Comparison of ENCODE assay signal across 17 cellular contexts in the genomic region with DNA sequence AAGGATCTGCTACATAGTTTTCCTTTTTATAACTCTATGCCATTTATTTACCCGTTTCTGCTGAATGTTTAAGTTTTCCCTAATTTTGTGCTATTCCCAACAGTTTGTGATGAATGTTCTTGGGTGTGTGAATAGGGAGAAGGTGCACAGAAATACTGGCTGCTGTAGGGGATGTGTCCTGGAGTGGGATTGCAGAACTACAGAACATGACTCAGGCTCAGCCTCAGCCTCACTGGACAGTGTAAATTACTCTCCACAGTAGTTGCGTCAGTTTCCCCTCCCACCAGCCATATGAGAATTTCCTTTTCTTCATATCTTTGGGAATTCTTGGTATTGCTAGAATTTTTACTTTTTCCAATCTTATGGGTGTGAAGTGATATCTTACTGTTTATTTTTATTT. TPM values are rescaled to one million over a fixed set of nuclear protein-coding genes. Genes with fewer than 3 reads are reported as not detected.
DNase-seq lines count a peak whose midpoint lies in the region; ATAC-seq and TF ChIP-seq lines count a peak whose summit lies in the region.
"Had no signal": no experiment of that assay in that cellular context is flagged by ENCODE, and none has a peak within 500 bp of the region (broad histone marks: within the 10 kb centered on the region; RNA-seq: fewer than 3 reads in every experiment).

No MANE protein-coding gene starts in this region.

- H3K9ac ChIP-seq in neuronal stem cell (ENCODE audit: low read depth, low read length, poor library complexity) = no peak overlapping the region
- H3K9ac ChIP-seq: BLaER1 had no signal

- no peak overlapping the region for H3K18ac ChIP-seq in neuronal stem cell (ENCODE audit: low read length)

- H3K14ac ChIP-seq in neuronal stem cell (ENCODE audit: low read length) = no peak overlapping the region

- H4K20me1 ChIP-seq in hepatocyte (ENCODE audit: insufficient read depth, poor library complexity, severe bottlenecking) = no peaks in the 10 kb centered on the region

- no peak overlapping the region for H2BK12ac ChIP-seq in neuronal stem cell (ENCODE audit: low read length)

- H3K27ac ChIP-seq in HL-60 (replicated peaks) = peak overlapping the region; percentile 62
- H3K27ac ChIP-seq in hepatocyte = peak overlapping the region; percentile 49
- H3K27ac ChIP-seq in neuronal stem cell (replicated peaks; ENCODE audit: low read length) = no peak overlapping the region
- H3K27ac ChIP-seq: BLaER1, left ventricle myocardium inferior, thoracic aorta had no signal

- H3K9me3 ChIP-seq in hepatocyte (ENCODE audit: low read depth) (no peaks in the 10 kb centered on the region), neuronal stem cell (replicated peaks in 1 of 2; ENCODE audit: control insufficient read depth in 2 of 2, insufficient read depth in 1 of 2, low read depth in 1 of 2, low read length in 2 of 2) (peaks cover 0 to 4% of the 10 kb centered on the region in 2 donors)
- H3K9me3 ChIP-seq: BLaER1, left ventricle myocardium inferior, thoracic aorta had no signal

- H3K4me1 ChIP-seq in hepatocyte (ENCODE audit: insufficient read depth) (peaks cover 5% of the 10 kb centered on the region), neuronal stem cell (ENCODE audit: control insufficient read depth in 2 of 2, insufficient read depth in 1 of 2, low read depth in 1 of 2, low read length in 2 of 2) (peaks cover 11 to 27% of the 10 kb centered on the region in 2 donors)

- H3K4ac ChIP-seq in neuronal stem cell (ENCODE audit: low read length) = no peak overlapping the region

- no peak overlapping the region for H2BK120ac ChIP-seq in neuronal stem cell (ENCODE audit: low read depth, low read length)

- no peaks in the 10 kb centered on the region for H3K79me2 ChIP-seq in hepatocyte

- no peak overlapping the region for H4K91ac ChIP-seq in neuronal stem cell (ENCODE audit: low read depth, low read length, poor library complexity)

- no peak overlapping the region for H2AFZ ChIP-seq in hepatocyte
- H2AFZ ChIP-seq in neuronal stem cell (ENCODE audit: low read length) = no peak overlapping the region

- no peak overlapping the region for H2AK5ac ChIP-seq in neuronal stem cell (ENCODE audit: low read depth, low read length)

- H3K23ac ChIP-seq in neuronal stem cell (ENCODE audit: low read depth, low read length, poor library complexity) = no peak overlapping the region

- H3K4me2 ChIP-seq in hepatocyte = peak overlapping the region; percentile 7
- no peak overlapping the region for H3K4me2 ChIP-seq in neuronal stem cell (ENCODE audit: insufficient read depth, low read length, poor library complexity, severe bottlenecking)
- H3K4me2 ChIP-seq: BLaER1 had no signal

- H4K8ac ChIP-seq in neuronal stem cell (ENCODE audit: low read depth, low read length) = no peak overlapping the region

- no peaks in the 10 kb centered on the region for H3K27me3 ChIP-seq in HL-60 (ENCODE audit: insufficient read depth, poor library complexity, severe bottlenecking)
- no peaks in the 10 kb centered on the region for H3K27me3 ChIP-seq in hepatocyte
- no peaks in the 10 kb centered on the region for H3K27me3 ChIP-seq in neuronal stem cell (ENCODE audit: control insufficient read depth in 3 of 3, insufficient read depth in 3 of 3, low read depth in 1 of 3, low read length in 3 of 3)
- H3K27me3 ChIP-seq: BLaER1 had no signal

- H3K9me2 ChIP-seq in hepatocyte (replicated peaks; ENCODE audit: insufficient read depth) = no peaks in the 10 kb centered on the region

- peak; percentile 59 to 67 for DNase-seq in AML-193 (lab: John Stamatoyannopoulos, UW)
- DNase-seq in HL-60 (ENCODE audit: low read depth in 1 of 2, low spot score in 1 of 2) = peak in 1 of 2 experiments; percentile 70
- DNase-seq in amniotic epithelial cell (ENCODE audit: low read depth) = peak; percentile 93
- DNase-seq in hepatocyte (ENCODE audit: low spot score) = no peak
- no peak for DNase-seq in NCI-H1436 (lab: John Stamatoyannopoulos, UW)
- DNase-seq in neuronal stem cell (ENCODE audit: low spot score) = no peak
- DNase-seq: activated CD4-positive, alpha-beta T cell treated with anti-CD3 and anti-CD28 coated beads for 36 hours; DMS79; left ventricle myocardium inferior; NCI-H1092 treated with DMSO at 0.1 percent for 48 hours; NCI-H345; PC-3; stimulated activated CD4-positive, alpha-beta T cell treated with anti-CD3 and anti-CD28 coated beads, Interleukin-1b, Interleukin-23, amount 100 ng/mL, for 48 hours had no signal

- WGBS in hepatocyte (ENCODE audit: low lambda C conversion rate, missing lambda C conversion rate) = 63% methylated on average over 2 of the region's 2 CpGs
- no CpG with 5 or more reads among the region's 2 CpGs for WGBS in neuronal stem cell (ENCODE audit: extremely low coverage in 2 of 2, insufficient read length in 2 of 2, insufficient replicate concordance in 1 of 2), 2 donors

- H2BK15ac ChIP-seq in neuronal stem cell (ENCODE audit: low read length) = no peak overlapping the region

- H3K4me3 ChIP-seq in HL-60 (replicated peaks; ENCODE audit: insufficient read depth, low read length) (no peak overlapping the region), hepatocyte (no peak overlapping the region), neuronal stem cell (ENCODE audit: low read length in 2 of 2) (no peak overlapping the region)
- H3K4me3 ChIP-seq: BLaER1, left ventricle myocardium inferior, thoracic aorta had no signal

- no peak for ATAC-seq in HG03520 (IDR thresholded peaks at IDR 0.05; ENCODE audit: unreplicated experiment)
- no peak for ATAC-seq in GM18861 (IDR thresholded peaks at IDR 0.05; ENCODE audit: unreplicated experiment)
- ATAC-seq: activated CD4-positive, alpha-beta T cell treated with anti-CD3 and anti-CD28 coated beads for 36 hours; PC-3 had no signal

- no peak overlapping the region for H2BK5ac ChIP-seq in neuronal stem cell (ENCODE audit: low read length)

- H3K79me1 ChIP-seq in neuronal stem cell (ENCODE audit: low read depth, low read length) = no peaks in the 10 kb centered on the region

- no peak for TF ChIP-seq CTCF in HL-60 (IDR thresholded peaks at IDR 0.05; ENCODE audit: insufficient read depth, low read length)
- no peak for TF ChIP-seq CTCF in hepatocyte (IDR thresholded peaks at IDR 0.05; ENCODE audit: poor library complexity)

- no peaks in the 10 kb centered on the region for H3K36me3 ChIP-seq in hepatocyte (replicated peaks; ENCODE audit: insufficient read depth, low read depth)
- H3K36me3 ChIP-seq in neuronal stem cell (replicated peaks in 1 of 2; ENCODE audit: control insufficient read depth in 2 of 2, insufficient read depth in 2 of 2, low read length in 2 of 2) = no peaks in the 10 kb centered on the region
- H3K36me3 ChIP-seq: BLaER1, left ventricle myocardium inferior, thoracic aorta had no signal

RNA-seq across cellular contexts. Expression of a gene that starts 57.0 kb away (rescaled TPM):
- 4.7 and 5.7 TPM in 2 replicates for total RNA-seq in hepatocyte
- polyA plus RNA-seq in hepatocyte = 2.9 TPM in 2 replicates
- polyA plus RNA-seq in neuronal stem cell (2013, experiment 1 of 2) = 3.3 TPM
- polyA plus RNA-seq in neuronal stem cell (2013, experiment 2 of 2) = 3.3 TPM

RNA-seq across cellular contexts. Expression of a gene that starts 58.0 kb away (rescaled TPM):
- 17.4 and 17.5 TPM in 2 replicates for total RNA-seq in hepatocyte
- 8.3 and 15.0 TPM in 2 replicates for polyA plus RNA-seq in hepatocyte
- polyA plus RNA-seq in neuronal stem cell (2013, experiment 1 of 2) = 31.2 TPM
- polyA plus RNA-seq in neuronal stem cell (2013, experiment 2 of 2) = 31.1 TPM

Comparison
In these comparisons a context has a peak if more than half of its experiments do, and no peak if none do; other contexts are left out.
1. DNase-seq: peak in AML-193 (2 of 2) and amniotic epithelial cell (single experiment); none in hepatocyte (single experiment), NCI-H1436 (single experiment) and neuronal stem cell (single experiment).